15 cellular contexts compared by ENCODE assay signal in the genomic region with DNA sequence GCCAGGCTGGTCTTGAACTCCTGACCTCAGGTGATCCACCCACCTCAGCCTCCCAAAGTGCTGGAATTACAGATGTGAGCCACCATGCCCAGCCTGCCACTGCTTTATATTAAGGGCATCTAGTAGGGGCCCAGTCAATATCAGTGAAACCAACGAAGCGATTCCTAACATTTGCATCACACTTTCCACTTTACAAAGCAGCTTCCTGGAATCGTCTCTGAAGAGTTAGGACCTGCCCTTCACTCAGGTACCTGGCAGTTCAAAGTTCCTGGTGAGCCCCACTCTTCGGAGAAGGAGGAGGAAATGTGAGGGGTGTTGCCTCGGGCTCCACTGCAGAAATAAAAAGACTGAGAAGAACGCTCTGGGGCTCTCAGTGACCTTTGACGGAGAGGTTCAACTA. TPM values are rescaled to one million over a fixed set of nuclear protein-coding genes. Genes with fewer than 3 reads are reported as not detected.
DNase-seq lines count a peak whose midpoint lies in the region; ATAC-seq and TF ChIP-seq lines count a peak whose summit lies in the region.
"Had no signal": no experiment of that assay in that cellular context is flagged by ENCODE, and none has a peak within 500 bp of the region (broad histone marks: within the 10 kb centered on the region; RNA-seq: fewer than 3 reads in every experiment).

No MANE protein-coding gene starts in this region.

- intact Hi-C loops in natural killer cell (cut with micrococcal nuclease) (no loop called here), Right ventricle myocardium inferior (cut with DNase I) (no loop called here)

- no peak for ATAC-seq in natural killer cell treated with Interleukin-12 subunit alpha and Interleukin-12 subunit beta and Interleukin-15 and Interleukin-18, amount 100 ng/mL, for 72 hours
- no peak for ATAC-seq in natural killer cell
- no peak for ATAC-seq in central memory CD8-positive, alpha-beta T cell (replicated peaks; ENCODE audit: extremely low read depth, poor library complexity, severe bottlenecking)
- no peak for ATAC-seq in HG02798 (IDR thresholded peaks at IDR 0.05; ENCODE audit: poor library complexity, unreplicated experiment)
- no peak for ATAC-seq in Right ventricle myocardium inferior

- peaks cover 0 to 2% of the 10 kb centered on the region in 2 donors for H3K27me3 Mint-ChIP-seq in natural killer cell treated with Interleukin-12 subunit alpha and Interleukin-12 subunit beta and Interleukin-15 and Interleukin-18, amount 100 ng/mL, for 72 hours
- H3K27me3 Mint-ChIP-seq in natural killer cell (ENCODE audit: low read depth in 2 of 2): no peaks in the 10 kb centered on the region
- H3K27me3 Mint-ChIP-seq in central memory CD8-positive, alpha-beta T cell: no peaks in the 10 kb centered on the region
- H3K27me3 Mint-ChIP-seq in type B pancreatic cell: peaks cover 6% of the 10 kb centered on the region

- no peaks in the 10 kb centered on the region for H3K36me3 Mint-ChIP-seq in natural killer cell treated with Interleukin-12 subunit alpha and Interleukin-12 subunit beta and Interleukin-15 and Interleukin-18, amount 100 ng/mL, for 72 hours
- H3K36me3 Mint-ChIP-seq in natural killer cell: no peaks in the 10 kb centered on the region
- H3K36me3 Mint-ChIP-seq in central memory CD8-positive, alpha-beta T cell (ENCODE audit: insufficient read depth): no peaks in the 10 kb centered on the region
- no peaks in the 10 kb centered on the region for H3K36me3 Mint-ChIP-seq in type B pancreatic cell

- peaks cover 10 to 29% of the 10 kb centered on the region in 2 donors for H3K4me1 Mint-ChIP-seq in natural killer cell treated with Interleukin-12 subunit alpha and Interleukin-12 subunit beta and Interleukin-15 and Interleukin-18, amount 100 ng/mL, for 72 hours (ENCODE audit: low read depth in 2 of 2)
- H3K4me1 Mint-ChIP-seq in natural killer cell: no peaks in the 10 kb centered on the region
- peaks cover 32% of the 10 kb centered on the region for H3K4me1 Mint-ChIP-seq in central memory CD8-positive, alpha-beta T cell
- H3K4me1 Mint-ChIP-seq in type B pancreatic cell (ENCODE audit: unreplicated experiment): peaks cover 4% of the 10 kb centered on the region
- H3K4me1 Mint-ChIP-seq: neural crest cell had no signal

- H3K4me3 ChIP-seq in foreskin fibroblast (ENCODE audit: low read depth in 1 of 2, low read length in 2 of 2): no peak overlapping the region
- H3K4me3 ChIP-seq: lung, right atrium auricular region, SK-N-MC had no signal

- H3K4me3 Mint-ChIP-seq in natural killer cell treated with Interleukin-12 subunit alpha and Interleukin-12 subunit beta and Interleukin-15 and Interleukin-18, amount 100 ng/mL, for 72 hours: peak overlapping the region; percentile 67
- H3K4me3 Mint-ChIP-seq in natural killer cell (no peak overlapping the region), type B pancreatic cell (no peak overlapping the region)
- peak overlapping the region; percentile 40 for H3K4me3 Mint-ChIP-seq in central memory CD8-positive, alpha-beta T cell
- H3K4me3 Mint-ChIP-seq: neural crest cell had no signal

- no peak for DNase-seq in natural killer cell treated with Interleukin-12 subunit alpha and Interleukin-12 subunit beta and Interleukin-15 and Interleukin-18, amount 100 ng/mL, for 72 hours (ENCODE audit: low spot score)
- DNase-seq in natural killer cell (no peak), type B pancreatic cell (ENCODE audit: extremely low spot score, unreplicated experiment) (peak; percentile 32), foreskin fibroblast (no peak), Right ventricle myocardium inferior (ENCODE audit: missing footprints) (no peak)
- peak; percentile 46 for DNase-seq in activated CD4-positive, alpha-beta T cell treated with anti-CD3 and anti-CD28 coated beads for 48 hours
- DNase-seq in central memory CD8-positive, alpha-beta T cell (ENCODE audit: low spot score in 2 of 2): no peak
- DNase-seq: DMS153, foreskin melanocyte, NCI-H1417 treated with DMSO at 0.1 percent for 48 hours had no signal

- TF ChIP-seq CTCF in natural killer cell (IDR thresholded peaks at IDR 0.05): no peak
- no peak for TF ChIP-seq CTCF in type B pancreatic cell (conservative IDR thresholded peaks at IDR 0.05)
- TF ChIP-seq CTCF in foreskin fibroblast (IDR thresholded peaks at IDR 0.05; ENCODE audit: low read depth, low read length): no peak

- peak overlapping the region in 1 of 2 donors; percentile 67 for H3K27ac Mint-ChIP-seq in natural killer cell treated with Interleukin-12 subunit alpha and Interleukin-12 subunit beta and Interleukin-15 and Interleukin-18, amount 100 ng/mL, for 72 hours
- H3K27ac Mint-ChIP-seq in natural killer cell: no peak overlapping the region
- H3K27ac Mint-ChIP-seq in central memory CD8-positive, alpha-beta T cell (ENCODE audit: low read depth): no peak overlapping the region
- H3K27ac Mint-ChIP-seq in type B pancreatic cell: no peak overlapping the region

- H3K9me3 Mint-ChIP-seq in natural killer cell treated with Interleukin-12 subunit alpha and Interleukin-12 subunit beta and Interleukin-15 and Interleukin-18, amount 100 ng/mL, for 72 hours: no peaks in the 10 kb centered on the region
- no peaks in the 10 kb centered on the region for H3K9me3 Mint-ChIP-seq in natural killer cell
- no peaks in the 10 kb centered on the region for H3K9me3 Mint-ChIP-seq in central memory CD8-positive, alpha-beta T cell
- H3K9me3 Mint-ChIP-seq in type B pancreatic cell: no peaks in the 10 kb centered on the region
- H3K9me3 Mint-ChIP-seq: neural crest cell had no signal

RNA-seq across cellular contexts. Expression of a gene that starts 31.1 kb away (rescaled TPM):
- 100 to 1,000 TPM in 1 of 2 donors, 10 to 100 TPM in 1; 70.6 to 113 TPM for total RNA-seq in natural killer cell treated with Interleukin-12 subunit alpha and Interleukin-12 subunit beta and Interleukin-15 and Interleukin-18, amount 100 ng/mL, for 72 hours
- 10 to 100 TPM; 33.4 to 42.7 (median 35.8) TPM for total RNA-seq in natural killer cell
- 19.2 and 49.6 TPM in 2 replicates for total RNA-seq in type B pancreatic cell (ENCODE audit: low replicate concordance)
- 1.2 TPM for total RNA-seq in Right ventricle myocardium inferior

Comparison
In these comparisons a context has a peak if more than half of its experiments do, and no peak if none do; other contexts are left out.
1. H3K4me3 Mint-ChIP-seq: peak in natural killer cell treated with Interleukin-12 subunit alpha and Interleukin-12 subunit beta and Interleukin-15 and Interleukin-18, amount 100 ng/mL, for 72 hours (single experiment) and central memory CD8-positive, alpha-beta T cell (single experiment); none in natural killer cell (single experiment) and type B pancreatic cell (single experiment).
2. DNase-seq: peak in activated CD4-positive, alpha-beta T cell treated with anti-CD3 and anti-CD28 coated beads for 48 hours (single experiment) and type B pancreatic cell (single experiment); none in natural killer cell treated with Interleukin-12 subunit alpha and Interleukin-12 subunit beta and Interleukin-15 and Interleukin-18, amount 100 ng/mL, for 72 hours (single experiment), natural killer cell (single experiment), central memory CD8-positive, alpha-beta T cell (0 of 2), foreskin fibroblast (0 of 2) and Right ventricle myocardium inferior (single experiment).